18 cellular contexts compared by ENCODE assay signal in genomic region chr4:182533948-182534347, GRCh38.
A peak's percentile ranks its signal among the peaks of the same experiment; 100 is the strongest.
DNase-seq lines count a peak whose midpoint lies in the region; FAIRE-seq and TF ChIP-seq lines count a peak whose summit lies in the region.
"Had no signal": no experiment of that assay in that cellular context is flagged by ENCODE, and none has a peak within 500 bp of the region (broad histone marks: within the 10 kb centered on the region; RNA-seq: fewer than 3 reads in every experiment).

No MANE protein-coding gene starts in this region.

- no peaks in the 10 kb centered on the region for H3K9me3 ChIP-seq in keratinocyte (ENCODE audit: control insufficient read depth, low read depth, low read length)
- H3K9me3 ChIP-seq in CD8-positive, alpha-beta memory T cell (ENCODE audit: low read length), result no peaks in the 10 kb centered on the region
- H3K9me3 ChIP-seq: mucosa of descending colon had no signal

- DNase-seq in DMS53 (lab: John Stamatoyannopoulos, UW), result peak; percentile 73
- DNase-seq in LoVo (ENCODE audit: low spot score), result peak; percentile 4
- DNase-seq in brain microvascular endothelial cell, result peak; percentile 31
- DNase-seq in keratinocyte (ENCODE audit: low read depth, low spot score), result peak; percentile 71
- no peak for DNase-seq in NCI-H1092 treated with DMSO at 0.1 percent for 48 hours (lab: John Stamatoyannopoulos, UW)
- no peak for DNase-seq in CD8-positive, alpha-beta memory T cell
- no peak for DNase-seq in NCI-H2081 (lab: John Stamatoyannopoulos, UW)
- no peak for DNase-seq in DMS 273 treated with DMSO at 0.1 percent for 48 hours (lab: John Stamatoyannopoulos, UW)
- DNase-seq: activated CD4-positive, alpha-beta T cell treated with anti-CD3 and anti-CD28 coated beads, Interleukin-2, amount 10 ng/mL, durations not matched to agents 24 days and 14 days; activated T-cell treated with anti-CD3 and anti-CD28 coated beads, Interleukin-2, amount 50 U/mL, for 1 hour; DMS153; mucosa of descending colon; NCI-H446 treated with DMSO at 0.1 percent for 48 hours; posterior cingulate gyrus had no signal

- CTCF ChIA-PET in CD8-positive, alpha-beta memory T cell (lab: Charles Lee), result no interaction called here

- no peaks in the 10 kb centered on the region for H4K20me1 ChIP-seq in keratinocyte (ENCODE audit: control insufficient read depth, extremely low read depth, insufficient read depth, low read length)

- peak overlapping the region; percentile 72 for H3K4me2 ChIP-seq in keratinocyte (ENCODE audit: control insufficient read depth, extremely low read depth, insufficient read depth, low read depth, low read length)

- no peak overlapping the region for H2AFZ ChIP-seq in keratinocyte (ENCODE audit: control insufficient read depth, low read length)

- no peak overlapping the region for H3K27ac Mint-ChIP-seq in CD8-positive, alpha-beta memory T cell
- H3K27ac Mint-ChIP-seq: activated CD4-positive, alpha-beta T cell treated with anti-CD3 and anti-CD28 coated beads, Interleukin-2, amount 10 ng/mL, durations not matched to agents 24 days and 14 days; T-helper 2 cell treated with Interferon-gamma antibody and Interleukin-4, amounts not matched to agents 5 μg/mL and 100 μg/mL, for 36 hours had no signal

- no peak for TF ChIP-seq CTCF in brain microvascular endothelial cell (IDR thresholded peaks at IDR 0.05; ENCODE audit: low read depth, low read length, missing control alignments)
- TF ChIP-seq CTCF in keratinocyte (optimal IDR thresholded peaks at IDR 0.05 in 1 of 3, IDR thresholded peaks at IDR 0.05 in 1 of 3, conservative IDR thresholded peaks at IDR 0.05 in 1 of 3; ENCODE audit: extremely low read depth in 1 of 3, insufficient read depth in 2 of 3, low read length in 3 of 3), result no peak

- no peak overlapping the region for H3K9ac ChIP-seq in keratinocyte (ENCODE audit: control insufficient read depth, extremely low read depth, insufficient read depth, low read length)

- no peaks in the 10 kb centered on the region for H3K4me1 Mint-ChIP-seq in CD8-positive, alpha-beta memory T cell
- H3K4me1 Mint-ChIP-seq: activated CD4-positive, alpha-beta T cell treated with anti-CD3 and anti-CD28 coated beads, Interleukin-2, amount 10 ng/mL, durations not matched to agents 24 days and 14 days had no signal

- H3K4me1 ChIP-seq in keratinocyte (ENCODE audit: control insufficient read depth, extremely low read depth, insufficient read depth, low read length), result peaks cover 17% of the 10 kb centered on the region
- H3K4me1 ChIP-seq in CD8-positive, alpha-beta memory T cell (ENCODE audit: insufficient read depth, low read length), result no peaks in the 10 kb centered on the region

- no peaks in the 10 kb centered on the region for H3K9me1 ChIP-seq in keratinocyte (ENCODE audit: control insufficient read depth, extremely low read depth, insufficient read depth, low read length)

- H3K4me3 Mint-ChIP-seq in CD8-positive, alpha-beta memory T cell, result no peak overlapping the region
- H3K4me3 Mint-ChIP-seq: activated CD4-positive, alpha-beta T cell treated with anti-CD3 and anti-CD28 coated beads, Interleukin-2, amount 10 ng/mL, durations not matched to agents 24 days and 14 days; T-helper 2 cell treated with Interferon-gamma antibody and Interleukin-4, amounts not matched to agents 5 μg/mL and 100 μg/mL, for 36 hours had no signal

- no peak overlapping the region for H3K27ac ChIP-seq in brain microvascular endothelial cell
- H3K27ac ChIP-seq in keratinocyte (ENCODE audit: control insufficient read depth, insufficient read depth, low read length), result peak overlapping the region; percentile 47
- no peak overlapping the region for H3K27ac ChIP-seq in CD8-positive, alpha-beta memory T cell (ENCODE audit: low read depth, low read length)

- peak; percentile 91 for FAIRE-seq in keratinocyte (lab: Jason Lieb, UNC)
- FAIRE-seq: colon, frontal cortex, RCC 7860 had no signal

- H3K36me3 Mint-ChIP-seq in CD8-positive, alpha-beta memory T cell, result no peaks in the 10 kb centered on the region

- no peaks in the 10 kb centered on the region for H3K36me3 ChIP-seq in brain microvascular endothelial cell (replicated peaks)
- no peaks in the 10 kb centered on the region for H3K36me3 ChIP-seq in keratinocyte (ENCODE audit: control insufficient read depth in 2 of 2, extremely low read depth in 1 of 2, insufficient read depth in 2 of 2, low read length in 2 of 2)
- no peaks in the 10 kb centered on the region for H3K36me3 ChIP-seq in CD8-positive, alpha-beta memory T cell (ENCODE audit: insufficient read depth, low read length)

- in situ Hi-C loops in brain microvascular endothelial cell (cut with HindIII; ENCODE audit: low pct_ligation_motif_present, low sequenced_read_pairs), result no loop called here

- H3K79me2 ChIP-seq in keratinocyte (ENCODE audit: control insufficient read depth, insufficient read depth, low read length), result no peaks in the 10 kb centered on the region

- dilution Hi-C loops in keratinocyte (cut with MboI; ENCODE audit: extremely low pct_ligation_motif_present, low sequenced_read_pairs), result no loop called here

- H3K27me3 Mint-ChIP-seq in CD8-positive, alpha-beta memory T cell, result peaks cover 0 to 6% of the 10 kb centered on the region in 2 donors
- H3K27me3 Mint-ChIP-seq: activated CD4-positive, alpha-beta T cell treated with anti-CD3 and anti-CD28 coated beads, Interleukin-2, amount 10 ng/mL, durations not matched to agents 24 days and 14 days had no signal

- H3K27me3 ChIP-seq in brain microvascular endothelial cell (replicated peaks) (no peaks in the 10 kb centered on the region), keratinocyte (ENCODE audit: control insufficient read depth, extremely low read depth, insufficient read depth, low read length) (no peaks in the 10 kb centered on the region)
- H3K27me3 ChIP-seq in CD8-positive, alpha-beta memory T cell (ENCODE audit: insufficient read depth, low read length, poor library complexity, severe bottlenecking), result no peaks in the 10 kb centered on the region

- POLR2A ChIA-PET in CD8-positive, alpha-beta memory T cell (lab: Charles Lee), result no interaction called here

- H3K4me3 ChIP-seq in brain microvascular endothelial cell (ENCODE audit: low read depth, low read length) (no peak overlapping the region), keratinocyte (ENCODE audit: control insufficient read depth in 2 of 3, extremely low read depth in 1 of 3, insufficient read depth in 2 of 3, low read depth in 1 of 3, low read length in 3 of 3) (no peak overlapping the region)
- H3K4me3 ChIP-seq in CD8-positive, alpha-beta memory T cell (ENCODE audit: low read length), result no peak overlapping the region
- H3K4me3 ChIP-seq: mucosa of descending colon had no signal

- no peaks in the 10 kb centered on the region for H3K9me3 Mint-ChIP-seq in CD8-positive, alpha-beta memory T cell
- H3K9me3 Mint-ChIP-seq: activated CD4-positive, alpha-beta T cell treated with anti-CD3 and anti-CD28 coated beads, Interleukin-2, amount 10 ng/mL, durations not matched to agents 24 days and 14 days; T-helper 2 cell treated with Interferon-gamma antibody and Interleukin-4, amounts not matched to agents 5 μg/mL and 100 μg/mL, for 36 hours had no signal

Comparison
In these comparisons a context has a peak if more than half of its experiments do, and no peak if none do; other contexts are left out.
1. DNase-seq: peak in DMS53 (single experiment), LoVo (single experiment), brain microvascular endothelial cell (single experiment) and keratinocyte (single experiment); none in NCI-H1092 treated with DMSO at 0.1 percent for 48 hours (single experiment), CD8-positive, alpha-beta memory T cell (0 of 5), NCI-H2081 (0 of 2) and DMS 273 treated with DMSO at 0.1 percent for 48 hours (single experiment).